In genomic region chr10:77629775-77630565, GRCh38 we compare ENCODE assay signal across 15 cellular contexts. TPM values are rescaled to one million over a fixed set of nuclear protein-coding genes. Genes with fewer than 3 reads are reported as not detected.
DNase-seq lines count a peak whose midpoint lies in the region; FAIRE-seq and TF ChIP-seq lines count a peak whose summit lies in the region.
"Had no signal": no experiment of that assay in that cellular context is flagged by ENCODE, and none has a peak within 500 bp of the region (broad histone marks: within the 10 kb centered on the region; RNA-seq: fewer than 3 reads in every experiment).

No MANE protein-coding gene starts in this region.

- peak overlapping the region; percentile 59 for H2AFZ ChIP-seq in ACC112 (ENCODE audit: low read length, unreplicated experiment)
- no peak overlapping the region for H2AFZ ChIP-seq in PC-9

- no peaks in the 10 kb centered on the region for H3K27me3 ChIP-seq in ACC112 (ENCODE audit: insufficient read depth, low read length)
- H3K27me3 ChIP-seq in PC-9 (ENCODE audit: insufficient read depth, low read depth): no peaks in the 10 kb centered on the region
- H3K27me3 ChIP-seq: upper lobe of left lung had no signal

- H3K9me3 ChIP-seq in PC-9 (ENCODE audit: insufficient read depth, low read depth): no peaks in the 10 kb centered on the region
- H3K9me3 ChIP-seq: upper lobe of left lung had no signal

- H3K4me2 ChIP-seq in PC-9: 0 out of 2 replicates have a peak overlapping the region, but pooled peaks have one; percentile 17

- no peak for FAIRE-seq in GM12891 (lab: Jason Lieb, UNC)

- intact Hi-C loops in PC-9 (cut with micrococcal nuclease; ENCODE audit: unreplicated experiment): no loop called here

- TF ChIP-seq CTCF in PC-9 (conservative IDR thresholded peaks at IDR 0.05) (no peak), choroid plexus epithelial cell (conservative IDR thresholded peaks at IDR 0.05; ENCODE audit: low read depth, low read length) (no peak), GM13976 (IDR thresholded peaks at IDR 0.05; ENCODE audit: borderline replicate concordance, control extremely low read depth, extremely low read depth, insufficient read depth, missing control alignments) (no peak)

- peaks cover 16% of the 10 kb centered on the region for H3F3A ChIP-seq in PC-9 (ENCODE audit: insufficient read depth, low read depth)

- peaks cover 20% of the 10 kb centered on the region for H3K4me1 ChIP-seq in ACC112 (ENCODE audit: control insufficient read depth, insufficient read depth, low read length, unreplicated experiment)
- H3K4me1 ChIP-seq in PC-9 (replicated peaks; ENCODE audit: insufficient read depth): peaks cover 22% of the 10 kb centered on the region
- H3K4me1 ChIP-seq: upper lobe of left lung had no signal

- H4K20me1 ChIP-seq in PC-9 (ENCODE audit: insufficient read depth): no peaks in the 10 kb centered on the region

- POLR2A ChIA-PET in PC-9 (lab: Charles Lee; ENCODE audit: unreplicated experiment): no interaction called here

- H3K9me2 ChIP-seq in PC-9 (ENCODE audit: insufficient read depth): no peaks in the 10 kb centered on the region

- H3K79me2 ChIP-seq in ACC112 (ENCODE audit: control insufficient read depth, insufficient read depth, low read length, unreplicated experiment) (peaks cover 9% of the 10 kb centered on the region), PC-9 (ENCODE audit: low read depth) (no peaks in the 10 kb centered on the region)

- in situ Hi-C loops in GM13976 (cut with MboI; ENCODE audit: low sequenced_read_pairs, unreplicated experiment): no loop called here

- BruUV-seq in PC-9 (replicated peaks; lab: Mats Ljungman, UMichigan): no TSS peak

- H3K4me3 ChIP-seq in ACC112 (ENCODE audit: low read depth, low read length) (peak overlapping the region; percentile 49), PC-9 (no peak overlapping the region), choroid plexus epithelial cell (ENCODE audit: low read depth, low read length) (no peak overlapping the region)
- H3K4me3 ChIP-seq: upper lobe of left lung had no signal

- CTCF ChIA-PET in PC-9 (lab: Charles Lee): no interaction called here

- no peak for DNase-seq in PC-9
- peak; percentile 67 for DNase-seq in choroid plexus epithelial cell (ENCODE audit: low read depth)
- peak; percentile 65 for DNase-seq in mesenteric fat pad (ENCODE audit: low spot score)
- no peak for DNase-seq in GM12891 (ENCODE audit: insufficient read length, low spot score)
- no peak for DNase-seq in globus pallidus (ENCODE audit: low spot score)
- no peak for DNase-seq in NCI-H187 (lab: John Stamatoyannopoulos, UW)
- DNase-seq in GM13976 (ENCODE audit: low spot score): no peak
- DNase-seq: activated gamma-delta T cell; GOT3; NCI-H1105 treated with DMSO at 0.1 percent for 48 hours; right cardiac atrium; stimulated activated CD4-positive, alpha-beta T cell treated with anti-CD3 and anti-CD28 coated beads, Interleukin-2, amount 100 ng/mL, for 48 hours; upper lobe of left lung; WERI-Rb-1 had no signal

- H3K36me3 ChIP-seq in ACC112 (ENCODE audit: insufficient read depth, low read length): no peaks in the 10 kb centered on the region
- no peaks in the 10 kb centered on the region for H3K36me3 ChIP-seq in PC-9 (ENCODE audit: low read depth)
- H3K36me3 ChIP-seq: upper lobe of left lung, WERI-Rb-1 had no signal

- H3K27ac ChIP-seq in ACC112 (ENCODE audit: low read depth, low read length): peak overlapping the region; percentile 72
- peak overlapping the region; percentile 31 for H3K27ac ChIP-seq in PC-9
- H3K27ac ChIP-seq: upper lobe of left lung, WERI-Rb-1 had no signal

- no peak for TF ChIP-seq POLR2A in GM12891 (IDR thresholded peaks at IDR 0.05; ENCODE audit: low read depth, low read length)

TF ChIP-seq in GM12891, 5 proteins besides CTCF, POLR2A, EP300 and RAD21:
- no peak for TF ChIP-seq POU2F2 (IDR thresholded peaks at IDR 0.05; ENCODE audit: low read depth, low read length)
- no peak for TF ChIP-seq PAX5 (IDR thresholded peaks at IDR 0.05; ENCODE audit: insufficient read depth, low read length, severe bottlenecking)
- no peak for TF ChIP-seq TAF1 (IDR thresholded peaks at IDR 0.05; ENCODE audit: low read depth, low read length)
- TF ChIP-seq SPI1 (IDR thresholded peaks at IDR 0.05; ENCODE audit: low read depth, low read length): no peak
- no peak for TF ChIP-seq POLR2AphosphoS5 (IDR thresholded peaks at IDR 0.05; ENCODE audit: low read depth, low read length)

RNA-seq across cellular contexts. Expression of gene KCNMA1, which starts 7.6 kb away (rescaled TPM):
- total RNA-seq in PC-9 (2021) (0.68 and 0.70 TPM in 2 replicates), mesenteric fat pad (20.6 TPM)
- polyA plus RNA-seq in GM12891 (2012; ENCODE audit: low read depth, missing spikeins): 0.42 TPM

Comparison
In these comparisons a context has a peak if more than half of its experiments do, and no peak if none do; other contexts are left out.
1. DNase-seq: peak in choroid plexus epithelial cell (single experiment) and mesenteric fat pad (single experiment); none in PC-9 (0 of 2), GM12891 (single experiment), globus pallidus (single experiment), NCI-H187 (0 of 2) and GM13976 (single experiment).
2. RNA of gene KCNMA1, which starts 7.6 kb away (total RNA-seq): 20.6 TPM in mesenteric fat pad (single experiment); 0.68 to 0.70 TPM in PC-9; every median in the first group is over 10 times any median in the second.